In genomic region chr2:101149241-101150192, GRCh38 we compare ENCODE assay signal across 8 cellular contexts. TPM values are rescaled to one million over a fixed set of nuclear protein-coding genes. Genes with fewer than 3 reads are reported as not detected.
A peak's percentile ranks its signal among the peaks of the same experiment; 100 is the strongest.
DNase-seq lines count a peak whose midpoint lies in the region; ATAC-seq, FAIRE-seq and TF ChIP-seq lines count a peak whose summit lies in the region.

No MANE protein-coding gene starts in this region.

- H3K27me3 ChIP-seq in ACC112 (ENCODE audit: insufficient read depth, low read length) (no peaks in the 10 kb centered on the region), HUES64 (ENCODE audit: insufficient read depth, low read length) (peaks cover 42% of the 10 kb centered on the region), astrocyte (ENCODE audit: insufficient read depth, low read length) (peaks cover 24% of the 10 kb centered on the region), lower lobe of right lung (ENCODE audit: low read depth) (no peaks in the 10 kb centered on the region), vagina (no peaks in the 10 kb centered on the region)

- peaks cover 8% of the 10 kb centered on the region; the same call in 1 of the 2 replicates for H3K36me3 ChIP-seq in ACC112 (ENCODE audit: insufficient read depth, low read length)
- H3K36me3 ChIP-seq in HUES64 (ENCODE audit: insufficient read depth, low read length) = no peaks in the 10 kb centered on the region
- H3K36me3 ChIP-seq in astrocyte (ENCODE audit: insufficient read depth, low read length) = no peaks in the 10 kb centered on the region
- H3K36me3 ChIP-seq in lower lobe of right lung = no peaks in the 10 kb centered on the region
- H3K36me3 ChIP-seq in vagina = no peaks in the 10 kb centered on the region

- H3K9me3 ChIP-seq in HUES64 (ENCODE audit: insufficient read depth, low read depth, low read length) = no peaks in the 10 kb centered on the region
- H3K9me3 ChIP-seq in astrocyte (ENCODE audit: insufficient read depth, low read depth, low read length) = no peaks in the 10 kb centered on the region
- no peaks in the 10 kb centered on the region for H3K9me3 ChIP-seq in lower lobe of right lung
- no peaks in the 10 kb centered on the region for H3K9me3 ChIP-seq in vagina

- no peaks in the 10 kb centered on the region for H3K9me3 Mint-ChIP-seq in astrocyte (ENCODE audit: unreplicated experiment)

- FAIRE-seq in astrocyte (lab: Jason Lieb, UNC) = no peak

- H3K79me2 ChIP-seq in ACC112 (ENCODE audit: control insufficient read depth, insufficient read depth, low read length, unreplicated experiment) (peaks cover 65% of the 10 kb centered on the region), astrocyte (ENCODE audit: insufficient read depth, low read length) (no peaks in the 10 kb centered on the region)

- intact Hi-C loops in lower lobe of right lung (cut with DNase I) = no loop called here
- intact Hi-C loops in vagina (cut with DNase I) = loop anchor here (2.0 kb wide), 1 partner anchor 139 kb away; no protein-coding TSS in a partner anchor

- H3K27ac Mint-ChIP-seq in astrocyte (ENCODE audit: unreplicated experiment) = no peak overlapping the region

- no peaks in the 10 kb centered on the region for H4K20me1 ChIP-seq in astrocyte (ENCODE audit: insufficient read depth, low read length)

- H3K36me3 Mint-ChIP-seq in astrocyte (ENCODE audit: low read depth, unreplicated experiment) = no peaks in the 10 kb centered on the region

- H3K4me3 ChIP-seq in ACC112 (ENCODE audit: low read depth, low read length) (peak overlapping the region; percentile 78), HUES64 (ENCODE audit: low read length) (peak overlapping the region; percentile 76), astrocyte (ENCODE audit: insufficient read depth, low read depth, low read length) (no peak overlapping the region), lower lobe of right lung (peak overlapping the region; percentile 75), vagina (peak overlapping the region; percentile 80 to 88)

- 84% methylated on average over 21 of the region's 21 CpGs for WGBS in HUES64

- ATAC-seq in lower lobe of right lung (no peak), GM21529 (IDR thresholded peaks at IDR 0.05; ENCODE audit: unreplicated experiment) (no peak)

- DNase-seq in astrocyte (ENCODE audit: low read depth) (no peak), lower lobe of right lung (no peak), vagina (ENCODE audit: extremely low spot score in 2 of 2) (no peak), occipital lobe (lab: John Stamatoyannopoulos, UW) (no peak), mucosa of gallbladder (ENCODE audit: low spot score) (no peak)

- H3K4me1 Mint-ChIP-seq in astrocyte (ENCODE audit: low read depth, unreplicated experiment) = peaks cover 17% of the 10 kb centered on the region

- TF ChIP-seq CTCF in astrocyte (IDR thresholded peaks at IDR 0.05; ENCODE audit: insufficient read depth, low read depth, low read length) = no peak
- no peak for TF ChIP-seq CTCF in lower lobe of right lung (IDR thresholded peaks at IDR 0.05)
- TF ChIP-seq CTCF in vagina (IDR thresholded peaks at IDR 0.05) = no peak

- H3K27ac ChIP-seq in ACC112 (ENCODE audit: low read depth, low read length) (peak overlapping the region; percentile 40; the same call in 1 of the 2 replicates), HUES64 (ENCODE audit: low read depth, low read length) (no peak overlapping the region), astrocyte (ENCODE audit: low read depth, low read length) (no peak overlapping the region), lower lobe of right lung (peak overlapping the region; percentile 76), vagina (peak overlapping the region; percentile 82)

- peaks cover 21% of the 10 kb centered on the region for H3K27me3 Mint-ChIP-seq in astrocyte (ENCODE audit: low read depth, unreplicated experiment)

- no peak for TF ChIP-seq POLR2A in vagina (IDR thresholded peaks at IDR 0.05)

- H3K4me3 Mint-ChIP-seq in astrocyte (ENCODE audit: unreplicated experiment) = peak overlapping the region; percentile 81

- H2AFZ ChIP-seq in ACC112 (ENCODE audit: low read length, unreplicated experiment) (no peak overlapping the region), astrocyte (ENCODE audit: low read depth, low read length) (no peak overlapping the region)

- no peak overlapping the region for H3K9ac ChIP-seq in HUES64 (ENCODE audit: low read depth, low read length)
- no peak overlapping the region for H3K9ac ChIP-seq in astrocyte (ENCODE audit: low read length)

- H3K4me1 ChIP-seq in ACC112 (ENCODE audit: control insufficient read depth, insufficient read depth, low read length, unreplicated experiment) (peaks cover 45% of the 10 kb centered on the region), HUES64 (ENCODE audit: insufficient read depth, low read length) (peaks cover 60% of the 10 kb centered on the region), astrocyte (ENCODE audit: insufficient read depth, low read length) (peaks cover 12% of the 10 kb centered on the region), lower lobe of right lung (peaks cover 59% of the 10 kb centered on the region), vagina (peaks cover 40% of the 10 kb centered on the region)

- H3K4me2 ChIP-seq in astrocyte (ENCODE audit: low read length) = peak overlapping the region; percentile 88

RNA-seq across cellular contexts. Expression of gene TBC1D8, which starts 1.7 kb away (rescaled TPM):
- 9.0 TPM for polyA plus RNA-seq in HUES64 (2013, experiment 1 of 2)
- polyA plus RNA-seq in HUES64 (2013, experiment 2 of 2) = 8.5 TPM
- total RNA-seq in astrocyte (1.9 and 2.4 TPM in 2 replicates), lower lobe of right lung (30.2 TPM), vagina (72.2 TPM), occipital lobe (11.7 TPM), mucosa of gallbladder (72.1 TPM)

Comparison
In these comparisons a context has a peak if more than half of its experiments do, and no peak if none do; other contexts are left out.
1. H3K27ac ChIP-seq: peak in ACC112 (single experiment), lower lobe of right lung (single experiment) and vagina (single experiment); none in HUES64 (single experiment) and astrocyte (single experiment).